1 cellular context compared by ENCODE assay signal in genomic region chr20:1946442-1946761, GRCh38.
TF ChIP-seq lines count a peak whose summit lies in the region.

No MANE protein-coding gene starts in this region.

TF ChIP-seq in GM23338, 12 proteins besides CTCF, POLR2A, EP300 and RAD21 (continued from another document):
- TF ChIP-seq ZNF462 (CRISPR knock-in tag; IDR thresholded peaks at IDR 0.05), result no peak
- TF ChIP-seq ETS1 (IDR thresholded peaks at IDR 0.05), result no peak
- TF ChIP-seq ZNF114 (CRISPR knock-in tag; IDR thresholded peaks at IDR 0.05), result no peak
- TF ChIP-seq NANOG (IDR thresholded peaks at IDR 0.05; ENCODE audit: borderline replicate concordance), result no peak
- no peak for TF ChIP-seq REST (IDR thresholded peaks at IDR 0.05; ENCODE audit: unreplicated experiment)
- TF ChIP-seq POLR2AphosphoS5 (IDR thresholded peaks at IDR 0.05; ENCODE audit: low read depth), result no peak
- no peak for TF ChIP-seq CREB1 (CRISPR knock-in tag; IDR thresholded peaks at IDR 0.05; ENCODE audit: low read depth)
- TF ChIP-seq STAT1 (IDR thresholded peaks at IDR 0.05; ENCODE audit: unreplicated experiment), result no peak
- TF ChIP-seq EZH2 (IDR thresholded peaks at IDR 0.05; ENCODE audit: low read depth, unreplicated experiment), result no peak
- TF ChIP-seq EZH2phosphoT487 (IDR thresholded peaks at IDR 0.05; ENCODE audit: unreplicated experiment), result no peak
- no peak for TF ChIP-seq JUNB (IDR thresholded peaks at IDR 0.05; ENCODE audit: unreplicated experiment)
